ENCODE assay signal across 8 cellular contexts in genomic region chr2:47724221-47724981, GRCh38.
DNase-seq lines count a peak whose midpoint lies in the region; ATAC-seq and TF ChIP-seq lines count a peak whose summit lies in the region.

No MANE protein-coding gene starts in this region.

- peak; percentile 87 for ATAC-seq in GM21786 (IDR thresholded peaks at IDR 0.05; ENCODE audit: unreplicated experiment)

- peak; percentile 26 to 60 for DNase-seq in Kasumi-1 (lab: John Stamatoyannopoulos, UW)
- peak; percentile 76 for DNase-seq in germinal center (ENCODE audit: low spot score)
- no peak for DNase-seq in NCI-H2171 treated with DMSO at 0.1 percent for 48 hours (lab: John Stamatoyannopoulos, UW)
- no peak for DNase-seq in HUDEP-2 (lab: John Stamatoyannopoulos, UW; ENCODE audit: unreplicated experiment in 76 of 76)
- no peak for DNase-seq in NCI-H1105 (lab: John Stamatoyannopoulos, UW)
- DNase-seq in DMS 273 treated with DMSO at 0.1 percent for 48 hours (lab: John Stamatoyannopoulos, UW) = no peak

- peak; percentile 10 for TF ChIP-seq POLR2A in GM15510 (IDR thresholded peaks at IDR 0.05; ENCODE audit: borderline replicate concordance, extremely low read depth, insufficient read length)

Comparison
In these comparisons a context has a peak if more than half of its experiments do, and no peak if none do; other contexts are left out.
1. DNase-seq: peak in Kasumi-1 (2 of 2) and germinal center (single experiment); none in NCI-H2171 treated with DMSO at 0.1 percent for 48 hours (single experiment), HUDEP-2 (0 of 76), NCI-H1105 (single experiment) and DMS 273 treated with DMSO at 0.1 percent for 48 hours (single experiment).